Comparison of ENCODE assay signal across 1 cellular context in genomic region chr20:37406010-37406998, GRCh38.
TF ChIP-seq lines count a peak whose summit lies in the region.

No MANE protein-coding gene starts in this region.

TF ChIP-seq in HepG2, 621 proteins besides CTCF, POLR2A, EP300 and RAD21 (continued from another document and continues in another):
- TF ChIP-seq ZNF800 (CRISPR knock-in tag; IDR thresholded peaks at IDR 0.05): peak; percentile 73
- no peak for TF ChIP-seq ZBTB4 (CRISPR knock-in tag; IDR thresholded peaks at IDR 0.05; ENCODE audit: borderline replicate concordance)
- TF ChIP-seq ZNF543 (CRISPR knock-in tag; IDR thresholded peaks at IDR 0.05): 0 out of 2 replicates have a peak, but pooled peaks have one; percentile 89
- peak; percentile 96 for TF ChIP-seq HINFP (CRISPR knock-in tag; IDR thresholded peaks at IDR 0.05; ENCODE audit: low read depth)
- no peak for TF ChIP-seq ZNF326 (CRISPR knock-in tag; IDR thresholded peaks at IDR 0.05; ENCODE audit: borderline replicate concordance)
- TF ChIP-seq SP2 (CRISPR knock-in tag; IDR thresholded peaks at IDR 0.05): no peak; the same call in 1 of the 2 replicates
- no peak for TF ChIP-seq KAT2B (IDR thresholded peaks at IDR 0.05; ENCODE audit: borderline replicate concordance, low read depth, low read length)
- no peak; the same call in 1 of the 2 replicates for TF ChIP-seq DNMT3B (CRISPR knock-in tag; conservative IDR thresholded peaks at IDR 0.05)
- TF ChIP-seq ZNF740 (CRISPR knock-in tag; IDR thresholded peaks at IDR 0.05): peak; percentile 59; the same call in 1 of the 2 replicates
- TF ChIP-seq TOPORS (CRISPR knock-in tag; IDR thresholded peaks at IDR 0.05): peak; percentile 92
- TF ChIP-seq ZMAT3 (CRISPR knock-in tag; conservative IDR thresholded peaks at IDR 0.05): peak; percentile 90
- TF ChIP-seq CBFB (CRISPR knock-in tag; IDR thresholded peaks at IDR 0.05): peak; percentile 87
- TF ChIP-seq GPBP1L1 (CRISPR knock-in tag; IDR thresholded peaks at IDR 0.05): no peak
- TF ChIP-seq TCF7L2 (IDR thresholded peaks at IDR 0.05; ENCODE audit: low read depth, low read length): no peak
- TF ChIP-seq ZNF3 (CRISPR knock-in tag; IDR thresholded peaks at IDR 0.05): no peak
- peak; percentile 97 for TF ChIP-seq MXD1 (CRISPR knock-in tag; IDR thresholded peaks at IDR 0.05)
- TF ChIP-seq MYNN (CRISPR knock-in tag; IDR thresholded peaks at IDR 0.05; ENCODE audit: low read depth): peak; percentile 41; the same call in 1 of the 2 replicates
- no peak for TF ChIP-seq HHEX (CRISPR knock-in tag; IDR thresholded peaks at IDR 0.05)
- 0 out of 2 replicates have a peak, but pooled peaks have one; percentile 86 for TF ChIP-seq ZNF564 (CRISPR knock-in tag; IDR thresholded peaks at IDR 0.05)
- TF ChIP-seq CHD4 (IDR thresholded peaks at IDR 0.05; ENCODE audit: borderline replicate concordance, low read length): no peak
- TF ChIP-seq FOSL2 (CRISPR knock-in tag; IDR thresholded peaks at IDR 0.05): peak; percentile 25; the same call in 1 of the 2 replicates
- no peak for TF ChIP-seq ZNF382 (CRISPR knock-in tag; IDR thresholded peaks at IDR 0.05; ENCODE audit: borderline replicate concordance)
- no peak for TF ChIP-seq ELF1 (CRISPR knock-in tag; IDR thresholded peaks at IDR 0.05)
- peak; percentile 95; the same call in 1 of the 2 replicates for TF ChIP-seq ZFP41 (CRISPR knock-in tag; IDR thresholded peaks at IDR 0.05; ENCODE audit: borderline replicate concordance)
- no peak for TF ChIP-seq EHMT2 (IDR thresholded peaks at IDR 0.05; ENCODE audit: borderline replicate concordance, low read depth, low read length)
- peak; percentile 39; the same call in 1 of the 2 replicates for TF ChIP-seq HMG20B (CRISPR knock-in tag; conservative IDR thresholded peaks at IDR 0.05)
- TF ChIP-seq ZNF180 (CRISPR knock-in tag; IDR thresholded peaks at IDR 0.05; ENCODE audit: borderline replicate concordance, low read depth): peak; percentile 94; the same call in 1 of the 2 replicates
- TF ChIP-seq HMGXB3 (CRISPR knock-in tag; IDR thresholded peaks at IDR 0.05; ENCODE audit: borderline replicate concordance): no peak
- no peak; the same call in 1 of the 2 replicates for TF ChIP-seq ZFP82 (CRISPR knock-in tag; IDR thresholded peaks at IDR 0.05; ENCODE audit: borderline replicate concordance)
- no peak for TF ChIP-seq NFYB (CRISPR knock-in tag; IDR thresholded peaks at IDR 0.05)
- no peak for TF ChIP-seq CEBPB (IDR thresholded peaks at IDR 0.05; ENCODE audit: borderline replicate concordance, low read depth, low read length)
- TF ChIP-seq TCF7 (IDR thresholded peaks at IDR 0.05; ENCODE audit: low read depth): no peak
- no peak for TF ChIP-seq ZNF589 (CRISPR knock-in tag; conservative IDR thresholded peaks at IDR 0.05)
- TF ChIP-seq TIGD3 (CRISPR knock-in tag; IDR thresholded peaks at IDR 0.05; ENCODE audit: borderline replicate concordance): no peak; the same call in 1 of the 2 replicates
- no peak for TF ChIP-seq MIER3 (CRISPR knock-in tag; IDR thresholded peaks at IDR 0.05; ENCODE audit: borderline replicate concordance)
- peak; percentile 77 for TF ChIP-seq ZBTB26 (CRISPR knock-in tag; IDR thresholded peaks at IDR 0.05; ENCODE audit: borderline replicate concordance)
- TF ChIP-seq ZNF441 (CRISPR knock-in tag; IDR thresholded peaks at IDR 0.05; ENCODE audit: borderline replicate concordance): peak; percentile 88; the same call in 1 of the 2 replicates
- TF ChIP-seq ZNF83 (CRISPR knock-in tag; IDR thresholded peaks at IDR 0.05; ENCODE audit: borderline replicate concordance): peak; percentile 99
- peak; percentile 94 for TF ChIP-seq ZC3H13 (CRISPR knock-in tag; IDR thresholded peaks at IDR 0.05)
- peak; percentile 66 for TF ChIP-seq ZGPAT (CRISPR knock-in tag; IDR thresholded peaks at IDR 0.05)
- peak; percentile 96 for TF ChIP-seq SALL1 (CRISPR knock-in tag; IDR thresholded peaks at IDR 0.05)
- no peak for TF ChIP-seq FOXP1 (IDR thresholded peaks at IDR 0.05)
- TF ChIP-seq FOXP1 (CRISPR knock-in tag; IDR thresholded peaks at IDR 0.05): no peak
- TF ChIP-seq ISL2 (CRISPR knock-in tag; IDR thresholded peaks at IDR 0.05): 0 out of 2 replicates have a peak, but pooled peaks have one; percentile 63
- TF ChIP-seq ZKSCAN5 (CRISPR knock-in tag; IDR thresholded peaks at IDR 0.05): no peak
- no peak for TF ChIP-seq ZBTB21 (CRISPR knock-in tag; IDR thresholded peaks at IDR 0.05)
